9 cellular contexts compared by ENCODE assay signal in the genomic region with DNA sequence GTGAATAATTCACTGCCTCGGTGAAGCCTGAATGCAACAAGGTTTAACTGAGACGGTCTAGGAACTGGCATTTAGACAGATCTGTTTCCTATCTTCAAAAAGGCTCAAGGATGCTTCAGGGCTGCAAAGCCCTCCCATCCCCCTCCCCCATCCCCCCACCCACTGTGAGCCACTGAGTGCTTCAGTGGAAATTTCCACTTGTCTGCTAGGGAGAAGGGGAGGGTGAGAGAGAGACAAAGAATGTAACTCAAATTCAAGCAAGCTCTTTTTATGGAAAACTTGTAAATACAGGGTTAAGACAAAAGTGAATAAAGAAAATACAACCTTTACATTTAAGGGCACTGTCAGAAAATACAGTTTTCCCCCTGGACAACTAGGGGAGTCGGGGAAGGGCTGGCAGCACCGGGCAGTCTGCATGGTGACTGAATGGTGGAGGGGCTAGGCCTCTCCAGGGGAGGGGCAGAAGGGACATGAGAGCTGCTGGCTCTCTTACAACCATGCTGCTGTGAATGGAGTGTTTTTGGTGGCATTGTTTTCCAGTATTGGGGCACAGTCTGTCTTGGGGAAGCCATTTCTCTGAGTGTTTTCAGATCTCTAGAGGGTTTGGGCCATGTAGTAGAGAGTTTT. TPM values are rescaled to one million over a fixed set of nuclear protein-coding genes. Genes with fewer than 3 reads are reported as not detected.
DNase-seq lines count a peak whose midpoint lies in the region; ATAC-seq and TF ChIP-seq lines count a peak whose summit lies in the region.
"Had no signal": no experiment of that assay in that cellular context is flagged by ENCODE, and none has a peak within 500 bp of the region (broad histone marks: within the 10 kb centered on the region; RNA-seq: fewer than 3 reads in every experiment).

No MANE protein-coding gene starts in this region.

- peak; percentile 8 for ATAC-seq in activated CD8-positive, alpha-beta memory T cell treated with anti-CD3 and anti-CD28 coated beads, Interleukin-2, amount 10 ng/mL, durations not matched to agents 7 days and 5 days
- ATAC-seq in lower lobe of right lung: peak; percentile 22 to 25

- H3K27ac ChIP-seq in lower lobe of right lung: peak overlapping the region; percentile 44
- peak overlapping the region; percentile 28 to 87 (median 78) for H3K27ac ChIP-seq in tibial nerve
- H3K27ac ChIP-seq: BLaER1 had no signal

- WGBS in tibial nerve, 2 donors: 26 to 40% methylated on average over 4 of the region's 4 CpGs

- no peak for TF ChIP-seq POLR2A in tibial nerve (IDR thresholded peaks at IDR 0.05)

- no peak for TF ChIP-seq EP300 in tibial nerve (IDR thresholded peaks at IDR 0.05)

- peak overlapping the region; percentile 76 for H3K27ac Mint-ChIP-seq in activated CD8-positive, alpha-beta memory T cell treated with anti-CD3 and anti-CD28 coated beads, Interleukin-2, amount 10 ng/mL, durations not matched to agents 7 days and 5 days
- H3K27ac Mint-ChIP-seq in brain: peak overlapping the region; percentile 92 to 99 (median 97)

- H3K27me3 ChIP-seq in lower lobe of right lung (ENCODE audit: low read depth) (no peaks in the 10 kb centered on the region), tibial nerve (no peaks in the 10 kb centered on the region)
- H3K27me3 ChIP-seq: BLaER1 had no signal

- TF ChIP-seq CTCF in brain (conservative IDR thresholded peaks at IDR 0.05) (no peak), lower lobe of right lung (IDR thresholded peaks at IDR 0.05) (no peak), tibial nerve (IDR thresholded peaks at IDR 0.05) (no peak)

- peaks cover 47% of the 10 kb centered on the region for H3K4me1 ChIP-seq in lower lobe of right lung
- H3K4me1 ChIP-seq in tibial nerve: peaks cover 0 to 83% (median 45%) of the 10 kb centered on the region in 4 donors

- DNase-seq in activated CD8-positive, alpha-beta memory T cell treated with anti-CD3 and anti-CD28 coated beads, Interleukin-2, amount 10 ng/mL, durations not matched to agents 7 days and 5 days: no peak
- DNase-seq in activated CD8-positive, alpha-beta memory T cell treated with anti-CD3 and anti-CD28 coated beads for 24 hours: no peak
- DNase-seq in lower lobe of right lung: no peak
- no peak for DNase-seq in tibial nerve (ENCODE audit: low spot score in 2 of 2)
- DNase-seq in NCI-H1436 (lab: John Stamatoyannopoulos, UW): no peak
- no peak for DNase-seq in AG08396 (ENCODE audit: low spot score)
- no peak for DNase-seq in NCI-H2029 treated with DMSO at 0.1 percent for 48 hours (lab: John Stamatoyannopoulos, UW)

- no peaks in the 10 kb centered on the region for H3K27me3 Mint-ChIP-seq in activated CD8-positive, alpha-beta memory T cell treated with anti-CD3 and anti-CD28 coated beads, Interleukin-2, amount 10 ng/mL, durations not matched to agents 7 days and 5 days
- H3K27me3 Mint-ChIP-seq in brain: no peaks in the 10 kb centered on the region

- H3K36me3 Mint-ChIP-seq in activated CD8-positive, alpha-beta memory T cell treated with anti-CD3 and anti-CD28 coated beads, Interleukin-2, amount 10 ng/mL, durations not matched to agents 7 days and 5 days: peaks cover 81% of the 10 kb centered on the region
- peaks cover 33% of the 10 kb centered on the region for H3K36me3 Mint-ChIP-seq in brain

- no peaks in the 10 kb centered on the region for H3K9me3 ChIP-seq in lower lobe of right lung
- H3K9me3 ChIP-seq in tibial nerve: no peaks in the 10 kb centered on the region

- CTCF ChIA-PET in activated CD8-positive, alpha-beta memory T cell treated with anti-CD3 and anti-CD28 coated beads, Interleukin-2, amount 10 ng/mL, durations not matched to agents 7 days and 5 days (lab: Charles Lee): interaction anchor here (0.9 to 2.2 kb wide), 9 partner anchors 14 to 219 kb away, joined by 3 to 18 read pairs (median 5); no protein-coding TSS in a partner anchor

- no peak overlapping the region for H3K4me3 Mint-ChIP-seq in activated CD8-positive, alpha-beta memory T cell treated with anti-CD3 and anti-CD28 coated beads, Interleukin-2, amount 10 ng/mL, durations not matched to agents 7 days and 5 days
- peak overlapping the region; percentile 72 to 82 (median 76) for H3K4me3 Mint-ChIP-seq in brain

- H3K9me3 Mint-ChIP-seq in activated CD8-positive, alpha-beta memory T cell treated with anti-CD3 and anti-CD28 coated beads, Interleukin-2, amount 10 ng/mL, durations not matched to agents 7 days and 5 days (ENCODE audit: low read depth): no peaks in the 10 kb centered on the region
- peaks cover 0 to 6% (median 3%) of the 10 kb centered on the region in 5 experiments for H3K9me3 Mint-ChIP-seq in brain

- H3K4me3 ChIP-seq in lower lobe of right lung (no peak overlapping the region), tibial nerve (no peak overlapping the region)
- H3K4me3 ChIP-seq: BLaER1 had no signal

- H3K36me3 ChIP-seq in lower lobe of right lung: peaks cover 26% of the 10 kb centered on the region
- peaks cover 0 to 13% (median 0%) of the 10 kb centered on the region in 3 donors for H3K36me3 ChIP-seq in tibial nerve

- intact Hi-C loops in lower lobe of right lung (cut with DNase I): no loop called here

- peaks cover 61% of the 10 kb centered on the region for H3K4me1 Mint-ChIP-seq in activated CD8-positive, alpha-beta memory T cell treated with anti-CD3 and anti-CD28 coated beads, Interleukin-2, amount 10 ng/mL, durations not matched to agents 7 days and 5 days
- H3K4me1 Mint-ChIP-seq in brain: peaks cover 87% of the 10 kb centered on the region

RNA-seq across cellular contexts. Expression of a gene that starts 56.7 kb away (rescaled TPM):
- total RNA-seq in activated CD8-positive, alpha-beta memory T cell treated with anti-CD3 and anti-CD28 coated beads, Interleukin-2, amount 10 ng/mL, durations not matched to agents 7 days and 5 days: 100 to 1,000 TPM in 1 of 2 experiments, 10 to 100 TPM in 1; 82.9 to 124 TPM
- polyA plus RNA-seq in brain (ENCODE audit: insufficient read depth, low read depth, low replicate concordance): 87.7 TPM
- 44.5 TPM for total RNA-seq in lower lobe of right lung
- 10 to 100 TPM; 57.9 to 69.6 (median 61.2) TPM for total RNA-seq in tibial nerve

RNA-seq across cellular contexts. Expression of a gene that starts 56.7 kb away (rescaled TPM):
- 10 to 100 TPM; 29.2 to 34.7 TPM for total RNA-seq in activated CD8-positive, alpha-beta memory T cell treated with anti-CD3 and anti-CD28 coated beads, Interleukin-2, amount 10 ng/mL, durations not matched to agents 7 days and 5 days
- polyA plus RNA-seq in brain (ENCODE audit: insufficient read depth, low read depth, low replicate concordance): 1.7 TPM
- total RNA-seq in lower lobe of right lung (17.4 TPM), tibial nerve (10 to 100 TPM; 38.1 to 74.5 (median 44.9) TPM)
